Comparison of ENCODE assay signal across 1 cellular context in genomic region chr4:70240192-70240591, GRCh38.
TF ChIP-seq lines count a peak whose summit lies in the region.

No MANE protein-coding gene starts in this region.

TF ChIP-seq in IMR-90, 13 proteins besides CTCF, POLR2A, EP300 and RAD21 (continued from another document):
- TF ChIP-seq ELK1 (IDR thresholded peaks at IDR 0.05; ENCODE audit: borderline replicate concordance, low read depth, low read length) (no peak), MAFK (IDR thresholded peaks at IDR 0.05; ENCODE audit: low read depth, low read length) (no peak), RFX5 (IDR thresholded peaks at IDR 0.05; ENCODE audit: low read depth, low read length) (no peak), CHD1 (IDR thresholded peaks at IDR 0.05; ENCODE audit: low read depth, low read length) (no peak), RCOR1 (IDR thresholded peaks at IDR 0.05; ENCODE audit: insufficient replicate concordance, low read length) (no peak), CEBPB (IDR thresholded peaks at IDR 0.05; ENCODE audit: low read depth, low read length) (no peak), BHLHE40 (IDR thresholded peaks at IDR 0.05; ENCODE audit: low read depth, low read length) (no peak), MXI1 (IDR thresholded peaks at IDR 0.05; ENCODE audit: borderline replicate concordance, low read depth, low read length) (no peak), FOS (IDR thresholded peaks at IDR 0.05; ENCODE audit: low read depth, low read length) (no peak), MAZ (IDR thresholded peaks at IDR 0.05; ENCODE audit: borderline replicate concordance, low read depth, low read length) (no peak), SMC3 (IDR thresholded peaks at IDR 0.05; ENCODE audit: low read depth, low read length) (no peak), USF2 (IDR thresholded peaks at IDR 0.05; ENCODE audit: low read depth, low read length) (no peak)
TF ChIP-seq in IMR-90: peak in this region for 0.
